In genomic region chr5:162607879-162608278, GRCh38 we compare ENCODE assay signal across 22 cellular contexts.
DNase-seq lines count a peak whose midpoint lies in the region; ATAC-seq and TF ChIP-seq lines count a peak whose summit lies in the region.
"Had no signal": no experiment of that assay in that cellular context is flagged by ENCODE, and none has a peak within 500 bp of the region (broad histone marks: within the 10 kb centered on the region; RNA-seq: fewer than 3 reads in every experiment).

No MANE protein-coding gene starts in this region.

- no peak overlapping the region for H3K9ac ChIP-seq in mesendoderm (ENCODE audit: low read length)

- no peaks in the 10 kb centered on the region for H3K4me1 ChIP-seq in DOHH2 (ENCODE audit: control insufficient read depth, low read length)
- no peaks in the 10 kb centered on the region for H3K4me1 ChIP-seq in mesendoderm (ENCODE audit: control insufficient read depth, low read depth, low read length)
- H3K4me1 ChIP-seq in breast epithelium = no peaks in the 10 kb centered on the region
- H3K4me1 ChIP-seq in esophagus squamous epithelium = no peaks in the 10 kb centered on the region
- H3K4me1 ChIP-seq: tibial nerve had no signal

- H4K20me1 ChIP-seq in DOHH2 (ENCODE audit: control insufficient read depth, insufficient read depth, low read depth, low read length) = no peaks in the 10 kb centered on the region

- H3K36me3 ChIP-seq in DOHH2 (ENCODE audit: control insufficient read depth, low read length) = no peaks in the 10 kb centered on the region
- no peaks in the 10 kb centered on the region for H3K36me3 ChIP-seq in mesendoderm (ENCODE audit: control insufficient read depth, insufficient read depth, low read length)
- H3K36me3 ChIP-seq in breast epithelium = no peaks in the 10 kb centered on the region
- H3K36me3 ChIP-seq in esophagus squamous epithelium = no peaks in the 10 kb centered on the region
- H3K36me3 ChIP-seq: tibial nerve had no signal

- H3F3A ChIP-seq in DOHH2 (ENCODE audit: control insufficient read depth, insufficient read depth) = no peaks in the 10 kb centered on the region

- H3K27me3 ChIP-seq in DOHH2 (ENCODE audit: control insufficient read depth, low read length) (no peaks in the 10 kb centered on the region), mesendoderm (ENCODE audit: insufficient read depth, low read length, poor library complexity) (no peaks in the 10 kb centered on the region), breast epithelium (no peaks in the 10 kb centered on the region), esophagus squamous epithelium (no peaks in the 10 kb centered on the region)
- H3K27me3 ChIP-seq: tibial nerve had no signal

- no peak overlapping the region for H2BK5ac ChIP-seq in mesendoderm (ENCODE audit: low read length)

- H3K4me3 ChIP-seq in DOHH2 (ENCODE audit: low read length) (no peak overlapping the region), mesendoderm (ENCODE audit: low read length) (no peak overlapping the region), breast epithelium (no peak overlapping the region), esophagus squamous epithelium (no peak overlapping the region)
- H3K4me3 ChIP-seq: SK-N-MC, tibial nerve had no signal

- H3K56ac ChIP-seq in mesendoderm (ENCODE audit: low read length) = no peak overlapping the region

- no peak for ATAC-seq in left lobe of liver
- ATAC-seq: activated CD4-positive, CD25-positive, alpha-beta regulatory T cell treated with anti-CD3 and anti-CD28 coated beads, Interleukin-2, amount 50 U/mL, for 24 hours; natural killer cell treated with Interleukin-12 subunit alpha and Interleukin-12 subunit beta and Interleukin-15 and Interleukin-18, amount 100 ng/mL, for 72 hours had no signal

- WGBS in mesendoderm (ENCODE audit: extremely low coverage, insufficient coverage, low lambda C conversion rate) = no CpG with 5 or more reads among the region's 4 CpGs
- WGBS in esophagus squamous epithelium, 2 donors = 64 to 65% methylated on average over 4 of the region's 4 CpGs

- CTCF ChIA-PET in RWPE1 (lab: Yijun Ruan, JAX) = interaction anchor here (0.7 kb wide), 1 partner anchor 433 kb away, joined by 3 read pairs; no protein-coding TSS in a partner anchor
- CTCF ChIA-PET in activated naive CD4-positive, alpha-beta T cell treated with anti-CD3 and anti-CD28 coated beads, Interleukin-2, amount 10 ng/mL, durations not matched to agents 7 days and 5 days (lab: Charles Lee) = no interaction called here

- POLR2A ChIA-PET in RWPE1 (lab: Yijun Ruan, JAX; ENCODE audit: low non-redundant PET) = no interaction called here

- H3K4me3 Mint-ChIP-seq in activated naive CD4-positive, alpha-beta T cell treated with anti-CD3 and anti-CD28 coated beads, Interleukin-2, amount 10 ng/mL, durations not matched to agents 7 days and 5 days = no peak overlapping the region
- H3K4me3 Mint-ChIP-seq: activated naive CD8-positive, alpha-beta T cell; activated T-helper 1 cell treated with anti-CD3 and anti-CD28 coated beads, Interleukin-12 subunit alpha, Interleukin-12 subunit beta, Interleukin-2, Interleukin-4 antibody, amounts not matched to agents 30 ng/mL and 10 ng/mL and 1 ng/mL, durations not matched to agents 14 hours and 24 hours and 36 hours; CD4-positive, alpha-beta memory T cell; natural killer cell treated with Interleukin-12 subunit alpha and Interleukin-12 subunit beta and Interleukin-15 and Interleukin-18, amount 100 ng/mL, for 72 hours; stimulated activated naive CD8-positive, alpha-beta T cell treated with anti-CD3 and anti-CD28 coated beads, Interleukin-15, Interleukin-2, amounts not matched to agents 100 ng/mL and 50 ng/mL, for 24 hours had no signal

- H3K4me1 Mint-ChIP-seq in activated naive CD4-positive, alpha-beta T cell treated with anti-CD3 and anti-CD28 coated beads, Interleukin-2, amount 10 ng/mL, durations not matched to agents 7 days and 5 days = no peaks in the 10 kb centered on the region
- H3K4me1 Mint-ChIP-seq: CD4-positive, alpha-beta memory T cell had no signal

- no peak overlapping the region for H3K18ac ChIP-seq in mesendoderm (ENCODE audit: low read length)

- H2BK120ac ChIP-seq in mesendoderm (ENCODE audit: low read depth, low read length) = no peak overlapping the region

- no peak overlapping the region for H2BK15ac ChIP-seq in mesendoderm (replicated peaks; ENCODE audit: low read depth)

- H3K9me3 Mint-ChIP-seq in activated naive CD4-positive, alpha-beta T cell treated with anti-CD3 and anti-CD28 coated beads, Interleukin-2, amount 10 ng/mL, durations not matched to agents 7 days and 5 days = no peaks in the 10 kb centered on the region

- no peaks in the 10 kb centered on the region for H3K27me3 Mint-ChIP-seq in activated naive CD4-positive, alpha-beta T cell treated with anti-CD3 and anti-CD28 coated beads, Interleukin-2, amount 10 ng/mL, durations not matched to agents 7 days and 5 days
- H3K27me3 Mint-ChIP-seq: activated naive CD8-positive, alpha-beta T cell; CD4-positive, alpha-beta memory T cell; natural killer cell treated with Interleukin-12 subunit alpha and Interleukin-12 subunit beta and Interleukin-15 and Interleukin-18, amount 100 ng/mL, for 72 hours; stimulated activated naive CD8-positive, alpha-beta T cell treated with anti-CD3 and anti-CD28 coated beads, Interleukin-15, Interleukin-2, amounts not matched to agents 100 ng/mL and 50 ng/mL, for 24 hours had no signal

- H3K36me3 Mint-ChIP-seq in activated naive CD4-positive, alpha-beta T cell treated with anti-CD3 and anti-CD28 coated beads, Interleukin-2, amount 10 ng/mL, durations not matched to agents 7 days and 5 days = no peaks in the 10 kb centered on the region
- H3K36me3 Mint-ChIP-seq: activated naive CD8-positive, alpha-beta T cell; CD4-positive, alpha-beta memory T cell; natural killer cell treated with Interleukin-12 subunit alpha and Interleukin-12 subunit beta and Interleukin-15 and Interleukin-18, amount 100 ng/mL, for 72 hours had no signal

- DNase-seq in KBM-7 (peak; percentile 12), RWPE1 (ENCODE audit: low spot score) (no peak), mesendoderm (peak; percentile 11), left lobe of liver (ENCODE audit: low spot score) (no peak), breast epithelium (ENCODE audit: low spot score in 2 of 2) (no peak), esophagus squamous epithelium (lab: John Stamatoyannopoulos, UW) (no peak)
- DNase-seq in activated naive CD4-positive, alpha-beta T cell treated with anti-CD3 and anti-CD28 coated beads, Interleukin-2, amount 10 ng/mL, durations not matched to agents 7 days and 5 days = no peak
- DNase-seq: activated CD8-positive, alpha-beta memory T cell treated with anti-CD3 and anti-CD28 coated beads for 24 hours; CD4-positive, alpha-beta memory T cell; effector CD4-positive, alpha-beta T cell; midbrain; NCI-H1436 treated with DMSO at 0.1 percent for 48 hours; stimulated activated CD4-positive, alpha-beta T cell treated with anti-CD3 and anti-CD28 coated beads, Interleukin-2, amount 100 ng/mL, for 48 hours; T1000 had no signal

- intact Hi-C loops in breast epithelium (cut with DNase I; ENCODE audit: low total_unique reads) (no loop called here), esophagus squamous epithelium (cut with DNase I) (no loop called here)

- H3K4me2 ChIP-seq in DOHH2 (ENCODE audit: low read length) = no peak overlapping the region
- no peak overlapping the region for H3K4me2 ChIP-seq in mesendoderm (ENCODE audit: low read length)

- H3K9me2 ChIP-seq in DOHH2 (replicated peaks; ENCODE audit: control insufficient read depth, low read length) = no peaks in the 10 kb centered on the region

- H3K79me2 ChIP-seq in DOHH2 (ENCODE audit: control insufficient read depth, low read length) = no peaks in the 10 kb centered on the region
- no peaks in the 10 kb centered on the region for H3K79me2 ChIP-seq in mesendoderm (ENCODE audit: control insufficient read depth, insufficient read depth, low read length)

- no peak overlapping the region for H4K8ac ChIP-seq in mesendoderm (ENCODE audit: low read depth, low read length)

- H3K79me1 ChIP-seq in mesendoderm (ENCODE audit: low read length) = no peaks in the 10 kb centered on the region

- H3K27ac Mint-ChIP-seq in activated naive CD4-positive, alpha-beta T cell treated with anti-CD3 and anti-CD28 coated beads, Interleukin-2, amount 10 ng/mL, durations not matched to agents 7 days and 5 days = no peak overlapping the region
- H3K27ac Mint-ChIP-seq: activated naive CD8-positive, alpha-beta T cell; activated T-helper 1 cell treated with anti-CD3 and anti-CD28 coated beads, Interleukin-12 subunit alpha, Interleukin-12 subunit beta, Interleukin-2, Interleukin-4 antibody, amounts not matched to agents 30 ng/mL and 10 ng/mL and 1 ng/mL, durations not matched to agents 14 hours and 24 hours and 36 hours; CD4-positive, alpha-beta memory T cell; natural killer cell treated with Interleukin-12 subunit alpha and Interleukin-12 subunit beta and Interleukin-15 and Interleukin-18, amount 100 ng/mL, for 72 hours; stimulated activated naive CD8-positive, alpha-beta T cell treated with anti-CD3 and anti-CD28 coated beads, Interleukin-15, Interleukin-2, amounts not matched to agents 100 ng/mL and 50 ng/mL, for 24 hours had no signal

- in situ Hi-C loops in KBM-7 (cut with MboI; ENCODE audit: low pct_unique_long_range_greater_than_20kb, low sequenced_read_pairs) = no loop called here

- no peak overlapping the region for H4K5ac ChIP-seq in mesendoderm (ENCODE audit: low read length)

- TF ChIP-seq POLR2A in breast epithelium (IDR thresholded peaks at IDR 0.05) (no peak), esophagus squamous epithelium (IDR thresholded peaks at IDR 0.05) (no peak)

- no peak overlapping the region for H3K23ac ChIP-seq in mesendoderm (ENCODE audit: low read length)

- no peak overlapping the region for H2AK5ac ChIP-seq in mesendoderm (ENCODE audit: low read length)

- no peak overlapping the region for H3K4ac ChIP-seq in mesendoderm (ENCODE audit: low read depth, low read length)

- H3K27ac ChIP-seq in DOHH2 (ENCODE audit: low read depth, low read length) (no peak overlapping the region), RWPE1 (no peak overlapping the region), mesendoderm (ENCODE audit: low read depth, low read length) (no peak overlapping the region), breast epithelium (no peak overlapping the region), esophagus squamous epithelium (no peak overlapping the region)
- H3K27ac ChIP-seq: SK-N-MC, tibial nerve had no signal

- TF ChIP-seq CTCF in DOHH2 (IDR thresholded peaks at IDR 0.05; ENCODE audit: low read depth, low read length, poor library complexity, severe bottlenecking) = peak; percentile 21
- peak; percentile 43 for TF ChIP-seq CTCF in RWPE1 (conservative IDR thresholded peaks at IDR 0.05; ENCODE audit: low read depth)
- no peak for TF ChIP-seq CTCF in breast epithelium (IDR thresholded peaks at IDR 0.05)
- TF ChIP-seq CTCF in esophagus squamous epithelium (IDR thresholded peaks at IDR 0.05) = no peak

- H3K9me3 ChIP-seq in DOHH2 (ENCODE audit: control insufficient read depth, insufficient read depth, low read length) = no peaks in the 10 kb centered on the region
- no peaks in the 10 kb centered on the region for H3K9me3 ChIP-seq in breast epithelium
- H3K9me3 ChIP-seq in esophagus squamous epithelium = no peaks in the 10 kb centered on the region
- H3K9me3 ChIP-seq: tibial nerve had no signal

Comparison
In these comparisons a context has a peak if more than half of its experiments do, and no peak if none do; other contexts are left out.
1. CTCF ChIP-seq: peak in DOHH2 (single experiment) and RWPE1 (single experiment); none in breast epithelium (0 of 3) and esophagus squamous epithelium (0 of 6).
2. DNase-seq: peak in KBM-7 (single experiment) and mesendoderm (single experiment); none in RWPE1 (single experiment), activated naive CD4-positive, alpha-beta T cell treated with anti-CD3 and anti-CD28 coated beads, Interleukin-2, amount 10 ng/mL, durations not matched to agents 7 days and 5 days (single experiment), left lobe of liver (single experiment), breast epithelium (0 of 2) and esophagus squamous epithelium (single experiment).